Comparison of ENCODE assay signal across 11 cellular contexts in genomic region chr1:154716012-154716411, GRCh38.
DNase-seq lines count a peak whose midpoint lies in the region; ATAC-seq and TF ChIP-seq lines count a peak whose summit lies in the region.
"Had no signal": no experiment of that assay in that cellular context is flagged by ENCODE, and none has a peak within 500 bp of the region (broad histone marks: within the 10 kb centered on the region; RNA-seq: fewer than 3 reads in every experiment).

No MANE protein-coding gene starts in this region.

- DNase-seq in CD4-positive, alpha-beta memory T cell = peak in 3 of 5 donors; percentile 3 to 13 (median 3)
- peak; percentile 91 for DNase-seq in MV-4-11 (lab: John Stamatoyannopoulos, UW)
- peak; percentile 27 for DNase-seq in activated CD8-positive, alpha-beta T cell treated with anti-CD3 and anti-CD28 coated beads for 36 hours
- DNase-seq in myocyte (ENCODE audit: low read depth) = peak; percentile 47
- DNase-seq in spleen = no peak
- DNase-seq in cerebellar cortex (ENCODE audit: low spot score) = no peak
- DNase-seq: KG1, NCI-H226 had no signal

- no peak for TF ChIP-seq POLR2A in spleen (IDR thresholded peaks at IDR 0.05)

- no peak overlapping the region for H3K27ac ChIP-seq in CD4-positive, alpha-beta memory T cell (ENCODE audit: low read depth, low read length)
- H3K27ac ChIP-seq in spleen = peak overlapping the region in 1 of 8 donors; percentile 18

- CTCF ChIA-PET in CD4-positive, alpha-beta memory T cell (lab: Charles Lee; ENCODE audit: partially characterized antibody) = no interaction called here
- CTCF ChIA-PET in activated CD8-positive, alpha-beta T cell treated with anti-CD3 and anti-CD28 coated beads for 36 hours (lab: Charles Lee) = interaction anchor here (1.3 to 1.5 kb wide), 2 partner anchors 35 to 162 kb away, joined by 3 to 7 read pairs; no protein-coding TSS in a partner anchor

- peaks cover 8% of the 10 kb centered on the region for H3K4me1 ChIP-seq in CD4-positive, alpha-beta memory T cell (ENCODE audit: insufficient read depth, low read length)
- H3K4me1 ChIP-seq in spleen = peaks cover 0 to 35% (median 18%) of the 10 kb centered on the region in 6 donors

- H3K36me3 Mint-ChIP-seq in CD4-positive, alpha-beta memory T cell = no peaks in the 10 kb centered on the region
- no peaks in the 10 kb centered on the region for H3K36me3 Mint-ChIP-seq in activated CD8-positive, alpha-beta T cell treated with anti-CD3 and anti-CD28 coated beads for 36 hours (ENCODE audit: low read depth)
- H3K36me3 Mint-ChIP-seq: T-cell had no signal

- no peaks in the 10 kb centered on the region for H3K27me3 ChIP-seq in CD4-positive, alpha-beta memory T cell (ENCODE audit: insufficient read depth, low read length)
- H3K27me3 ChIP-seq in spleen (replicated peaks in 1 of 7) = no peaks in the 10 kb centered on the region

- 24 to 53% (median 44%) methylated on average over 2 of the region's 2 CpGs for WGBS in spleen, 5 donors

- POLR2A ChIA-PET in CD4-positive, alpha-beta memory T cell (lab: Charles Lee; ENCODE audit: partially characterized antibody) = no interaction called here
- POLR2A ChIA-PET in activated CD8-positive, alpha-beta T cell treated with anti-CD3 and anti-CD28 coated beads for 36 hours (lab: Charles Lee) = no interaction called here

- H3K27ac Mint-ChIP-seq in CD4-positive, alpha-beta memory T cell = peak overlapping the region in 3 of 7 donors; percentile 11 to 42 (median 18)
- no peak overlapping the region for H3K27ac Mint-ChIP-seq in activated CD8-positive, alpha-beta T cell treated with anti-CD3 and anti-CD28 coated beads for 36 hours

- TF ChIP-seq CTCF in activated CD8-positive, alpha-beta T cell treated with anti-CD3 and anti-CD28 coated beads for 36 hours (IDR thresholded peaks at IDR 0.05) = no peak
- TF ChIP-seq CTCF in spleen (IDR thresholded peaks at IDR 0.05 in 8 of 11, conservative IDR thresholded peaks at IDR 0.05 in 3 of 11) = no peak

- peaks cover 13 to 34% (median 18%) of the 10 kb centered on the region in 4 donors for H3K4me1 Mint-ChIP-seq in CD4-positive, alpha-beta memory T cell
- H3K4me1 Mint-ChIP-seq in activated CD8-positive, alpha-beta T cell treated with anti-CD3 and anti-CD28 coated beads for 36 hours (ENCODE audit: low read depth) = peaks cover 20% of the 10 kb centered on the region

- H3K4me3 Mint-ChIP-seq in CD4-positive, alpha-beta memory T cell = no peak overlapping the region
- H3K4me3 Mint-ChIP-seq in activated CD8-positive, alpha-beta T cell treated with anti-CD3 and anti-CD28 coated beads for 36 hours = no peak overlapping the region
- H3K4me3 Mint-ChIP-seq: T-cell had no signal

- intact Hi-C loops in CD4-positive, alpha-beta memory T cell (cut with micrococcal nuclease) = no loop called here
- intact Hi-C loops in activated CD8-positive, alpha-beta T cell treated with anti-CD3 and anti-CD28 coated beads for 36 hours (cut with micrococcal nuclease) = no loop called here
- intact Hi-C loops in spleen (cut with DNase I; ENCODE audit: low total_unique reads) = no loop called here

- no peaks in the 10 kb centered on the region for H3K9me3 ChIP-seq in CD4-positive, alpha-beta memory T cell (ENCODE audit: control insufficient read depth in 1 of 2, low read length in 2 of 2)
- H3K9me3 ChIP-seq in spleen = no peaks in the 10 kb centered on the region

- peak; percentile 77 for ATAC-seq in activated CD8-positive, alpha-beta T cell treated with anti-CD3 and anti-CD28 coated beads for 36 hours
- no peak for ATAC-seq in HG02938 (IDR thresholded peaks at IDR 0.05; ENCODE audit: unreplicated experiment)
- ATAC-seq in GM21737 (IDR thresholded peaks at IDR 0.05; ENCODE audit: unreplicated experiment) = no peak

- H3K36me3 ChIP-seq in CD4-positive, alpha-beta memory T cell (ENCODE audit: insufficient read depth, low read length) = no peaks in the 10 kb centered on the region
- H3K36me3 ChIP-seq in spleen = no peaks in the 10 kb centered on the region

- no peak overlapping the region for H3K4me3 ChIP-seq in CD4-positive, alpha-beta memory T cell (ENCODE audit: low read length in 2 of 2)
- H3K4me3 ChIP-seq in spleen = no peak overlapping the region

- peaks cover 0 to 1% (median 0%) of the 10 kb centered on the region in 8 donors for H3K9me3 Mint-ChIP-seq in CD4-positive, alpha-beta memory T cell
- no peaks in the 10 kb centered on the region for H3K9me3 Mint-ChIP-seq in activated CD8-positive, alpha-beta T cell treated with anti-CD3 and anti-CD28 coated beads for 36 hours
- H3K9me3 Mint-ChIP-seq: T-cell had no signal

- no peaks in the 10 kb centered on the region for H3K27me3 Mint-ChIP-seq in CD4-positive, alpha-beta memory T cell
- H3K27me3 Mint-ChIP-seq in activated CD8-positive, alpha-beta T cell treated with anti-CD3 and anti-CD28 coated beads for 36 hours = no peaks in the 10 kb centered on the region
- H3K27me3 Mint-ChIP-seq: T-cell had no signal

Comparison
In these comparisons a context has a peak if more than half of its experiments do, and no peak if none do; other contexts are left out.
1. DNase-seq: peak in CD4-positive, alpha-beta memory T cell (3 of 5), MV-4-11 (single experiment), activated CD8-positive, alpha-beta T cell treated with anti-CD3 and anti-CD28 coated beads for 36 hours (single experiment) and myocyte (single experiment); none in spleen (single experiment) and cerebellar cortex (single experiment).